ENCODE assay signal across 8 cellular contexts in the genomic region with DNA sequence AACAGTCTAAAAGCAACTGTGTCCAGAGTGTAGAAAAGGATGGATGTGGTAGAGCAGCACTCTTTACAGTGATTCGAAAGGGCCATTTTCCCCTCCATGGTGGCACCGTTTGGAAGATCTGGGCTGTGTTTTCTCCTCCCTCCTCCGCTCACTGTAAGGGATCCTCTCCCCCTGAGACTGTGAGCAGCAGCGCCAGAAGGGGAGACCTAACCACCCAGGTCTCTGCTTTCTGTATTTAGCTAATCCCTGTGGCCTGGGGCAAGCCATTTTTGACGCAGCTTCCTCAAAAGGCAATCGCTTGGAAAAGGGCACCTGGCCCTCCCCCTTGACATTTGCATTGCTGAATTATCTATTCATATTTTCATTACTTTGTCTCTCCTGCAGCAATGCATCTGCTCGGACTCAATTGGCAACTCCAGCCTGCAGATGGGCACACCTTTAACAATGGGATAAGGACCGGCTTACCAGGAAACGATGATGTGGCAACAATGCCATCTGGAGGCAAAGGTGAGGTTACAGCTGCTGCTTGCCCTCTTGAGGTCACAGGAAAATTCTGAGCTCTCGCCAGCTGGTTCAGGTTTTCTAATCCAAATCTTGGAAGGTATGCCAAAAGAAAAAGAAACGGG.
DNase-seq lines count a peak whose midpoint lies in the region; ATAC-seq lines count a peak whose summit lies in the region.

No MANE protein-coding gene starts in this region.

- no peak for ATAC-seq in activated naive CD8-positive, alpha-beta T cell treated with anti-CD3 and anti-CD28 coated beads, Interleukin-2, amount 50 U/mL, for 24 hours
- peak; percentile 66 for ATAC-seq in HG02884 (IDR thresholded peaks at IDR 0.05; ENCODE audit: unreplicated experiment)

- no peaks in the 10 kb centered on the region for H3K9me3 Mint-ChIP-seq in activated naive CD8-positive, alpha-beta T cell treated with anti-CD3 and anti-CD28 coated beads, Interleukin-2, amount 50 U/mL, for 24 hours
- H3K9me3 Mint-ChIP-seq in activated naive CD8-positive, alpha-beta T cell treated with anti-CD3 and anti-CD28 coated beads for 36 hours: no peaks in the 10 kb centered on the region

- no peak overlapping the region for H3K27ac Mint-ChIP-seq in activated naive CD8-positive, alpha-beta T cell treated with anti-CD3 and anti-CD28 coated beads, Interleukin-2, amount 50 U/mL, for 24 hours
- no peak overlapping the region for H3K27ac Mint-ChIP-seq in activated naive CD8-positive, alpha-beta T cell treated with anti-CD3 and anti-CD28 coated beads for 36 hours

- no peak overlapping the region for H3K4me3 Mint-ChIP-seq in activated naive CD8-positive, alpha-beta T cell treated with anti-CD3 and anti-CD28 coated beads, Interleukin-2, amount 50 U/mL, for 24 hours
- H3K4me3 Mint-ChIP-seq in activated naive CD8-positive, alpha-beta T cell treated with anti-CD3 and anti-CD28 coated beads for 36 hours: no peak overlapping the region

- H3K36me3 Mint-ChIP-seq in activated naive CD8-positive, alpha-beta T cell treated with anti-CD3 and anti-CD28 coated beads, Interleukin-2, amount 50 U/mL, for 24 hours (ENCODE audit: low read depth): no peaks in the 10 kb centered on the region
- no peaks in the 10 kb centered on the region for H3K36me3 Mint-ChIP-seq in activated naive CD8-positive, alpha-beta T cell treated with anti-CD3 and anti-CD28 coated beads for 36 hours

- no peaks in the 10 kb centered on the region for H3K4me1 Mint-ChIP-seq in activated naive CD8-positive, alpha-beta T cell treated with anti-CD3 and anti-CD28 coated beads, Interleukin-2, amount 50 U/mL, for 24 hours
- H3K4me1 Mint-ChIP-seq in activated naive CD8-positive, alpha-beta T cell treated with anti-CD3 and anti-CD28 coated beads for 36 hours: no peaks in the 10 kb centered on the region

- DNase-seq in activated naive CD8-positive, alpha-beta T cell treated with anti-CD3 and anti-CD28 coated beads, Interleukin-2, amount 50 U/mL, for 24 hours: peak; percentile 3
- no peak for DNase-seq in activated naive CD8-positive, alpha-beta T cell treated with anti-CD3 and anti-CD28 coated beads for 36 hours
- DNase-seq in NCI-H524 (lab: John Stamatoyannopoulos, UW) (peak; percentile 92 to 97), cerebellar cortex (ENCODE audit: low spot score) (peak; percentile 80), medulla oblongata (ENCODE audit: extremely low spot score) (peak; percentile 74), NCI-H446 (lab: John Stamatoyannopoulos, UW) (no peak), DMS79 treated with DMSO at 0.1 percent for 48 hours (lab: John Stamatoyannopoulos, UW) (no peak)

- no peaks in the 10 kb centered on the region for H3K27me3 Mint-ChIP-seq in activated naive CD8-positive, alpha-beta T cell treated with anti-CD3 and anti-CD28 coated beads, Interleukin-2, amount 50 U/mL, for 24 hours
- H3K27me3 Mint-ChIP-seq in activated naive CD8-positive, alpha-beta T cell treated with anti-CD3 and anti-CD28 coated beads for 36 hours: peaks cover 4% of the 10 kb centered on the region

Comparison
In these comparisons a context has a peak if more than half of its experiments do, and no peak if none do; other contexts are left out.
1. DNase-seq: peak in activated naive CD8-positive, alpha-beta T cell treated with anti-CD3 and anti-CD28 coated beads, Interleukin-2, amount 50 U/mL, for 24 hours (single experiment), NCI-H524 (2 of 2), cerebellar cortex (single experiment) and medulla oblongata (single experiment); none in activated naive CD8-positive, alpha-beta T cell treated with anti-CD3 and anti-CD28 coated beads for 36 hours (single experiment), NCI-H446 (0 of 2) and DMS79 treated with DMSO at 0.1 percent for 48 hours (single experiment).